ENCODE assay signal across 15 cellular contexts in genomic region chr2:118148133-118148532, GRCh38. TPM values are rescaled to one million over a fixed set of nuclear protein-coding genes. Genes with fewer than 3 reads are reported as not detected.
DNase-seq lines count a peak whose midpoint lies in the region; ATAC-seq and TF ChIP-seq lines count a peak whose summit lies in the region.
"Had no signal": no experiment of that assay in that cellular context is flagged by ENCODE, and none has a peak within 500 bp of the region (broad histone marks: within the 10 kb centered on the region; RNA-seq: fewer than 3 reads in every experiment).

No MANE protein-coding gene starts in this region.

- H3K4me1 Mint-ChIP-seq in stimulated activated memory B cell treated with anti-CD40 and anti-IgM and Interleukin-4, amounts not matched to agents 10 μg/mL and 1 μg/mL and 100 μg/mL, for 72 hours = no peaks in the 10 kb centered on the region

- ATAC-seq in GM19023 (IDR thresholded peaks at IDR 0.05; ENCODE audit: unreplicated experiment) = peak; percentile 54
- ATAC-seq in HG02678 (IDR thresholded peaks at IDR 0.05; ENCODE audit: unreplicated experiment) = peak; percentile 73
- ATAC-seq in HG03460 (IDR thresholded peaks at IDR 0.05; ENCODE audit: unreplicated experiment) = peak; percentile 67
- no peak for ATAC-seq in stimulated activated memory B cell treated with anti-CD40 and anti-IgM and Interleukin-4, amounts not matched to agents 10 μg/mL and 1 μg/mL and 100 μg/mL, for 72 hours
- ATAC-seq: HCT116, left ventricle myocardium superior had no signal

- in situ Hi-C loops in GM13977 (cut with MboI; ENCODE audit: low pct_unique_long_range_greater_than_20kb, low sequenced_read_pairs, unreplicated experiment) = no loop called here

- no peak overlapping the region for H3K4me3 Mint-ChIP-seq in stimulated activated memory B cell treated with anti-CD40 and anti-IgM and Interleukin-4, amounts not matched to agents 10 μg/mL and 1 μg/mL and 100 μg/mL, for 72 hours

- no peak overlapping the region for H3K27ac Mint-ChIP-seq in stimulated activated memory B cell treated with anti-CD40 and anti-IgM and Interleukin-4, amounts not matched to agents 10 μg/mL and 1 μg/mL and 100 μg/mL, for 72 hours

- H3K27ac ChIP-seq in colonic mucosa = no peak overlapping the region

- no peaks in the 10 kb centered on the region for H3K4me1 ChIP-seq in colonic mucosa

- no peak overlapping the region for H3K4me3 ChIP-seq in colonic mucosa
- H3K4me3 ChIP-seq: MG63 had no signal

- intact Hi-C loops in colonic mucosa (cut with DNase I) = no loop called here

- DNase-seq in GM13977 (ENCODE audit: low spot score) (peak; percentile 23), colonic mucosa (no peak), NOMO-1 treated with DMSO at 0.1 percent for 48 hours (lab: John Stamatoyannopoulos, UW; ENCODE audit: unreplicated experiment) (no peak), NCI-H82 treated with DMSO at 0.1 percent for 48 hours (lab: John Stamatoyannopoulos, UW; ENCODE audit: unreplicated experiment) (no peak)
- DNase-seq: activated CD4-positive, alpha-beta T cell treated with anti-CD3 and anti-CD28 coated beads, Interleukin-2, amount 50 U/mL, for 4 hours; activated effector memory CD4-positive, alpha-beta T cell treated with anti-CD3 and anti-CD28 coated beads, Interleukin-2, amount 50 U/mL, for 16 hours; left ventricle myocardium superior; MG63; SHP77 treated with DMSO at 0.1 percent for 48 hours; stimulated activated CD4-positive, alpha-beta T cell treated with anti-CD3 and anti-CD28 coated beads, Interleukin-1b, Interleukin-23, amount 100 ng/mL, for 48 hours had no signal

- no peaks in the 10 kb centered on the region for H3K36me3 Mint-ChIP-seq in stimulated activated memory B cell treated with anti-CD40 and anti-IgM and Interleukin-4, amounts not matched to agents 10 μg/mL and 1 μg/mL and 100 μg/mL, for 72 hours

- H3K9me3 ChIP-seq in colonic mucosa = no peaks in the 10 kb centered on the region
- H3K9me3 ChIP-seq: MG63 had no signal

- H3K9ac ChIP-seq in colonic mucosa (ENCODE audit: low read depth in 2 of 2, low read length in 2 of 2) = no peak overlapping the region

- H3K9me3 Mint-ChIP-seq in stimulated activated memory B cell treated with anti-CD40 and anti-IgM and Interleukin-4, amounts not matched to agents 10 μg/mL and 1 μg/mL and 100 μg/mL, for 72 hours = no peaks in the 10 kb centered on the region

- no peaks in the 10 kb centered on the region for H3K36me3 ChIP-seq in colonic mucosa
- H3K36me3 ChIP-seq: MG63 had no signal

- no peaks in the 10 kb centered on the region for H3K27me3 ChIP-seq in colonic mucosa
- H3K27me3 ChIP-seq: MG63 had no signal

- peaks cover 33% of the 10 kb centered on the region for H3K27me3 Mint-ChIP-seq in stimulated activated memory B cell treated with anti-CD40 and anti-IgM and Interleukin-4, amounts not matched to agents 10 μg/mL and 1 μg/mL and 100 μg/mL, for 72 hours

- TF ChIP-seq CTCF in GM13977 (IDR thresholded peaks at IDR 0.05; ENCODE audit: extremely low read depth, insufficient read depth, missing control alignments) = no peak
- no peak for TF ChIP-seq CTCF in colonic mucosa (IDR thresholded peaks at IDR 0.05)

RNA-seq across cellular contexts. Expression of gene INSIG2, which starts 59.9 kb away (rescaled TPM):
- total RNA-seq in colonic mucosa = 10 to 100 TPM; 12.8 to 47.0 TPM
